34 cellular contexts compared by ENCODE assay signal in genomic region chr10:89944138-89944537, GRCh38.
"Had no signal": no experiment of that assay in that cellular context is flagged by ENCODE, and none has a peak within 500 bp of the region (broad histone marks: within the 10 kb centered on the region; RNA-seq: fewer than 3 reads in every experiment).

No MANE protein-coding gene starts in this region.

- H3K4me1 ChIP-seq: adrenal gland, Peyer's patch had no signal

- H3K27ac ChIP-seq: adrenal gland, brain microvascular endothelial cell, Peyer's patch, VCaP had no signal

- H3K9me3 ChIP-seq: adrenal gland, Peyer's patch had no signal

- H3K27me3 ChIP-seq: adrenal gland, brain microvascular endothelial cell, MG63, Peyer's patch had no signal

- H3K27ac Mint-ChIP-seq: activated B cell treated with CpG ODN at 0.5 μM for 24 hours; activated CD4-positive, alpha-beta memory T cell treated with anti-CD3 and anti-CD28 coated beads for 36 hours; activated naive CD4-positive, alpha-beta T cell treated with anti-CD3 and anti-CD28 coated beads for 36 hours; activated naive CD4-positive, alpha-beta T cell treated with anti-CD3 and anti-CD28 coated beads, Interleukin-2, amount 50 U/mL, for 72 hours; activated T-helper 1 cell treated with anti-CD3 and anti-CD28 coated beads, Interleukin-12 subunit alpha, Interleukin-12 subunit beta, Interleukin-2, Interleukin-4 antibody, amounts not matched to agents 30 ng/mL and 10 ng/mL and 1 ng/mL, durations not matched to agents 14 hours and 24 hours and 36 hours had no signal

- H3K4me3 Mint-ChIP-seq: activated B cell treated with CpG ODN at 0.5 μM for 24 hours; activated CD4-positive, alpha-beta memory T cell treated with anti-CD3 and anti-CD28 coated beads for 36 hours; activated naive CD4-positive, alpha-beta T cell treated with anti-CD3 and anti-CD28 coated beads for 36 hours; activated T-cell treated with anti-CD3 and anti-CD28 coated beads, Interleukin-2, amount 50 U/mL, for 4 hours; activated T-helper 1 cell treated with anti-CD3 and anti-CD28 coated beads, Interleukin-12 subunit alpha, Interleukin-12 subunit beta, Interleukin-2, Interleukin-4 antibody, amounts not matched to agents 30 ng/mL and 10 ng/mL and 1 ng/mL, durations not matched to agents 14 hours and 24 hours and 36 hours had no signal

- H3K36me3 Mint-ChIP-seq: activated CD4-positive, alpha-beta memory T cell treated with anti-CD3 and anti-CD28 coated beads for 36 hours; activated naive CD4-positive, alpha-beta T cell treated with anti-CD3 and anti-CD28 coated beads, Interleukin-2, amount 50 U/mL, for 72 hours had no signal

- ATAC-seq: activated naive CD4-positive, alpha-beta T cell treated with anti-CD3 and anti-CD28 coated beads, Interleukin-2, amount 50 U/mL, for 72 hours; activated T-cell treated with anti-CD3 and anti-CD28 coated beads, Interleukin-2, amount 50 U/mL, for 4 hours; K562 had no signal

- H3K4me3 ChIP-seq: adrenal gland, K562, MG63, Peyer's patch had no signal

- H3K9me3 Mint-ChIP-seq: activated T-helper 1 cell treated with anti-CD3 and anti-CD28 coated beads, Interleukin-12 subunit alpha, Interleukin-12 subunit beta, Interleukin-2, Interleukin-4 antibody, amounts not matched to agents 30 ng/mL and 10 ng/mL and 1 ng/mL, durations not matched to agents 14 hours and 24 hours and 36 hours had no signal

- DNase-seq: activated B cell treated with CpG ODN at 0.5 μM for 24 hours; activated CD4-positive, alpha-beta memory T cell treated with anti-CD3 and anti-CD28 coated beads for 36 hours; activated CD4-positive, alpha-beta T cell treated with anti-CD3 and anti-CD28 coated beads for 4 hours; activated CD4-positive, alpha-beta T cell treated with anti-CD3 and anti-CD28 coated beads, Interleukin-2, amount 50 U/mL, for 1 hour; activated CD4-positive, CD25-positive, alpha-beta regulatory T cell treated with anti-CD3 and anti-CD28 coated beads, Interleukin-2, amount 50 U/mL, for 72 hours; activated CD8-positive, alpha-beta memory T cell treated with anti-CD3 and anti-CD28 coated beads, Interleukin-2, amount 50 U/mL, for 4 hours; activated gamma-delta T cell treated with Interleukin-2 at 50 U/mL for 16 hours; activated naive CD4-positive, alpha-beta T cell treated with anti-CD3 and anti-CD28 coated beads for 36 hours; activated T-cell treated with anti-CD3 and anti-CD28 coated beads for 4 hours; activated T-cell treated with anti-CD3 and anti-CD28 coated beads, Interleukin-2, amount 50 U/mL, for 4 hours; adrenal gland; aorta; brain microvascular endothelial cell; MG63; NCI-H1048; NCI-H146; NCI-H187; NCI-H2029 treated with DMSO at 0.1 percent for 48 hours; NCI-H2107; NCI-H2171 treated with DMSO at 0.1 percent for 48 hours; NCI-H2227 treated with DMSO at 0.1 percent for 48 hours; NCI-H446 treated with DMSO at 0.1 percent for 48 hours; NCI-H524 treated with DMSO at 0.1 percent for 48 hours; Peyer's patch; Right ventricle myocardium superior; RPMI8226; SW 1271; T-helper 1 cell; T-helper 2 cell; T-helper 9 cell had no signal

- H3K36me3 ChIP-seq: adrenal gland, brain microvascular endothelial cell, MG63, Peyer's patch had no signal
